23 cellular contexts compared by ENCODE assay signal in genomic region chr7:79965946-79966345, GRCh38.
"Had no signal": no experiment of that assay in that cellular context is flagged by ENCODE, and none has a peak within 500 bp of the region (broad histone marks: within the 10 kb centered on the region; RNA-seq: fewer than 3 reads in every experiment).

No MANE protein-coding gene starts in this region.

- H3K4me3 ChIP-seq: hepatocyte, left ventricle myocardium inferior, lung, pancreas, prostate gland, skin epidermis, suprapubic skin, thoracic aorta, tibial artery, upper lobe of right lung had no signal

- H3K27me3 ChIP-seq: hepatocyte, pancreas, suprapubic skin, tibial artery, upper lobe of right lung had no signal

- H2AFZ ChIP-seq: hepatocyte had no signal

- H3K4me1 ChIP-seq: left ventricle myocardium inferior, pancreas, prostate gland, suprapubic skin, tibial artery, upper lobe of right lung had no signal

- DNase-seq: islet precursor cell; left ventricle myocardium inferior; mesendoderm; naive B cell; natural killer cell; nephron progenitor cell; pancreas; posterior cingulate gyrus; retina; right cardiac atrium; stimulated activated CD4-positive, alpha-beta T cell treated with anti-CD3 and anti-CD28 coated beads, Interleukin-4, amount 100 ng/mL, for 24 hours; stimulated activated naive CD4-positive, alpha-beta T cell; tibial artery; trophoblast cell; upper lobe of right lung had no signal

- H3K79me2 ChIP-seq: hepatocyte had no signal

- H3K9me3 ChIP-seq: left ventricle myocardium inferior, pancreas, prostate gland, suprapubic skin, thoracic aorta, tibial artery, upper lobe of right lung had no signal

- H3K36me3 ChIP-seq: left ventricle myocardium inferior, pancreas, prostate gland, suprapubic skin, thoracic aorta, tibial artery, upper lobe of right lung had no signal

- ATAC-seq: natural killer cell; pancreas; right cardiac atrium; sciatic nerve; stimulated activated effector memory CD8-positive, alpha-beta T cell treated with anti-CD3 and anti-CD28 coated beads, Interleukin-12 subunit alpha, Interleukin-12 subunit beta, amount 100 ng/mL, for 72 hours; upper lobe of right lung had no signal

- H3K27ac ChIP-seq: hepatocyte, left ventricle myocardium inferior, pancreas, prostate gland, skin epidermis, suprapubic skin, thoracic aorta, tibial artery, upper lobe of right lung had no signal

- H3K4me2 ChIP-seq: hepatocyte had no signal
